ENCODE assay signal across 1 cellular context in genomic region chr10:61905837-61906236, GRCh38.
TF ChIP-seq lines count a peak whose summit lies in the region.

No MANE protein-coding gene starts in this region.

TF ChIP-seq in K562, 482 proteins besides CTCF, POLR2A, EP300 and RAD21:
- TF ChIP-seq RCOR1 (IDR thresholded peaks at IDR 0.05; ENCODE audit: borderline replicate concordance in 1 of 2, low read depth in 2 of 2, low read length in 2 of 2) (0 out of 4 replicates have a peak, but pooled peaks of 1 of the 2 experiments have one; percentile 13), RBM25 (IDR thresholded peaks at IDR 0.05; ENCODE audit: low read depth, low read length, severe bottlenecking) (peak; percentile 96), KAT8 (IDR thresholded peaks at IDR 0.05; ENCODE audit: low read depth) (no peak), XRCC3 (IDR thresholded peaks at IDR 0.05) (no peak), BCOR (IDR thresholded peaks at IDR 0.05) (peak; percentile 71), ADNP (tag; IDR thresholded peaks at IDR 0.05) (peak; percentile 62), KDM1A (IDR thresholded peaks at IDR 0.05) (0 out of 4 replicates have a peak, but pooled peaks of 1 of the 2 experiments have one; percentile 32)
